In genomic region chr17:76672270-76672851, GRCh38 we compare ENCODE assay signal across 8 cellular contexts. TPM values are rescaled to one million over a fixed set of nuclear protein-coding genes. Genes with fewer than 3 reads are reported as not detected.
DNase-seq lines count a peak whose midpoint lies in the region; ATAC-seq and TF ChIP-seq lines count a peak whose summit lies in the region.

No MANE protein-coding gene starts in this region.

- H3K27me3 ChIP-seq in SK-N-SH (ENCODE audit: insufficient read depth) (no peaks in the 10 kb centered on the region), WERI-Rb-1 (ENCODE audit: insufficient read depth, low read depth, severe bottlenecking) (no peaks in the 10 kb centered on the region), iPS DF 6.9 (ENCODE audit: control insufficient read depth, insufficient read depth, low read length) (no peaks in the 10 kb centered on the region)

- TF ChIP-seq CTCF in SK-N-SH (IDR thresholded peaks at IDR 0.05) = no peak
- no peak for TF ChIP-seq CTCF in WERI-Rb-1 (IDR thresholded peaks at IDR 0.05; ENCODE audit: low read depth, low read length)

- H3K4me1 ChIP-seq in SK-N-SH (ENCODE audit: control insufficient read depth in 1 of 2, insufficient read depth in 2 of 2, low read depth in 1 of 2, low read length in 1 of 2) = peaks cover 0 to 33% of the 10 kb centered on the region in 2 experiments; a peak in 2 of 4 replicates
- peaks cover 2% of the 10 kb centered on the region; the same call in 1 of the 2 replicates for H3K4me1 ChIP-seq in iPS DF 6.9 (ENCODE audit: control insufficient read depth, insufficient read depth, low read length)

- H3K27ac ChIP-seq in SK-N-SH (ENCODE audit: low read depth in 2 of 2, low read length in 1 of 2) (peak overlapping the region; percentile 59 to 94; a peak in 3 of 4 replicates), WERI-Rb-1 (peak overlapping the region; percentile 86), iPS DF 6.9 (ENCODE audit: low read length) (no peak overlapping the region)

- peaks cover 12% of the 10 kb centered on the region for H3F3A ChIP-seq in SK-N-SH (replicated peaks; ENCODE audit: insufficient read depth)

- peaks cover 4% of the 10 kb centered on the region for H3K9me3 Mint-ChIP-seq in stimulated activated memory B cell treated with anti-CD40 and anti-IgM and Interleukin-4, amounts not matched to agents 10 μg/mL and 1 μg/mL and 100 μg/mL, for 72 hours

- POLR2A ChIA-PET in SK-N-SH (lab: Yijun Ruan, JAX) = interaction anchor here (0.6 to 1.6 kb wide), 7 partner anchors 9 to 637 kb away, joined by 3 to 11 read pairs (median 4); no protein-coding TSS in a partner anchor

- no peaks in the 10 kb centered on the region for H3K36me3 Mint-ChIP-seq in stimulated activated memory B cell treated with anti-CD40 and anti-IgM and Interleukin-4, amounts not matched to agents 10 μg/mL and 1 μg/mL and 100 μg/mL, for 72 hours

- no peaks in the 10 kb centered on the region for H3K79me2 ChIP-seq in SK-N-SH (ENCODE audit: insufficient read depth)

- no peaks in the 10 kb centered on the region for H4K20me1 ChIP-seq in SK-N-SH (ENCODE audit: insufficient read depth)

- H3K27me3 Mint-ChIP-seq in stimulated activated memory B cell treated with anti-CD40 and anti-IgM and Interleukin-4, amounts not matched to agents 10 μg/mL and 1 μg/mL and 100 μg/mL, for 72 hours = peaks cover 12% of the 10 kb centered on the region

- no peaks in the 10 kb centered on the region for H3K9me2 ChIP-seq in SK-N-SH

- H3K4me3 Mint-ChIP-seq in stimulated activated memory B cell treated with anti-CD40 and anti-IgM and Interleukin-4, amounts not matched to agents 10 μg/mL and 1 μg/mL and 100 μg/mL, for 72 hours = peak overlapping the region; percentile 85

- ATAC-seq in SK-N-SH treated with all-trans-retinoic acid at 6 μM for 48 hours = no peak
- ATAC-seq in stimulated activated memory B cell treated with anti-CD40 and anti-IgM and Interleukin-4, amounts not matched to agents 10 μg/mL and 1 μg/mL and 100 μg/mL, for 72 hours = no peak

- TF ChIP-seq EP300 in SK-N-SH (IDR thresholded peaks at IDR 0.05; ENCODE audit: borderline replicate concordance in 1 of 2, low read depth in 1 of 2, low read length in 1 of 2) = no peak

- no peak for TF ChIP-seq RAD21 in SK-N-SH (IDR thresholded peaks at IDR 0.05; ENCODE audit: low read length)

- 53% methylated on average over 13 of the region's 13 CpGs for WGBS in SK-N-SH (ENCODE audit: low lambda C conversion rate)
- no CpG with 5 or more reads among the region's 13 CpGs for WGBS in iPS DF 6.9 (ENCODE audit: insufficient coverage, insufficient read length)

- H3K36me3 ChIP-seq in SK-N-SH (replicated peaks in 1 of 2; ENCODE audit: control insufficient read depth in 1 of 2, insufficient read depth in 2 of 2, low read length in 1 of 2) = peaks cover 5 to 9% of the 10 kb centered on the region in 2 experiments
- peaks cover 12% of the 10 kb centered on the region for H3K36me3 ChIP-seq in WERI-Rb-1
- no peaks in the 10 kb centered on the region for H3K36me3 ChIP-seq in iPS DF 6.9 (ENCODE audit: control insufficient read depth, insufficient read depth, low read length)

- no peaks in the 10 kb centered on the region for H3K9me3 ChIP-seq in SK-N-SH
- H3K9me3 ChIP-seq in WERI-Rb-1 (ENCODE audit: severe bottlenecking) = no peaks in the 10 kb centered on the region
- no peaks in the 10 kb centered on the region for H3K9me3 ChIP-seq in iPS DF 6.9 (ENCODE audit: control insufficient read depth, insufficient read depth, low read length)

- peak overlapping the region; percentile 69 to 70 for H3K4me3 ChIP-seq in SK-N-SH (ENCODE audit: low read depth in 2 of 2, low read length in 1 of 2)
- peak overlapping the region; percentile 98 for H3K4me3 ChIP-seq in WERI-Rb-1 (ENCODE audit: low read depth, low read length)
- H3K4me3 ChIP-seq in iPS DF 6.9 (ENCODE audit: low read length) = peak overlapping the region; percentile 78; the same call in 1 of the 2 replicates

- peak overlapping the region; percentile 77 for H3K4me2 ChIP-seq in SK-N-SH

- no peak for DNase-seq in SK-N-SH
- no peak for DNase-seq in WERI-Rb-1
- no peak for DNase-seq in iPS DF 6.9 (ENCODE audit: low read depth, low spot score)
- DNase-seq in kidney tubule cell (ENCODE audit: low spot score) = no peak
- no peak for DNase-seq in NCI-H2107 (lab: John Stamatoyannopoulos, UW)
- no peak for DNase-seq in NCI-H1436 treated with DMSO at 0.1 percent for 48 hours (lab: John Stamatoyannopoulos, UW)

- H2AFZ ChIP-seq in SK-N-SH (ENCODE audit: low read depth) = peak overlapping the region; percentile 77

- H3K4me1 Mint-ChIP-seq in stimulated activated memory B cell treated with anti-CD40 and anti-IgM and Interleukin-4, amounts not matched to agents 10 μg/mL and 1 μg/mL and 100 μg/mL, for 72 hours = peaks cover 22% of the 10 kb centered on the region

- CTCF ChIA-PET in SK-N-SH (lab: Yijun Ruan, JAX) = interaction anchor here (0.7 to 4.2 kb wide), 13 partner anchors 9 to 149 kb away, joined by 3 to 42 read pairs (median 5); no protein-coding TSS in a partner anchor

- H3K27ac Mint-ChIP-seq in stimulated activated memory B cell treated with anti-CD40 and anti-IgM and Interleukin-4, amounts not matched to agents 10 μg/mL and 1 μg/mL and 100 μg/mL, for 72 hours = peak overlapping the region; percentile 87

- peak overlapping the region; percentile 76 for H3K9ac ChIP-seq in SK-N-SH

TF ChIP-seq in SK-N-SH, 30 proteins besides CTCF, POLR2A, EP300 and RAD21:
- no peak for TF ChIP-seq FOSL2 (IDR thresholded peaks at IDR 0.05; ENCODE audit: borderline replicate concordance, low read depth)
- 0 out of 2 replicates have a peak, but pooled peaks have one; percentile 23 for TF ChIP-seq ELF1 (IDR thresholded peaks at IDR 0.05)
TF ChIP-seq in SK-N-SH: peak in this region for 1.

TF ChIP-seq in SK-N-SH treated with all-trans-retinoic acid at 6 μM for 48 hours, 23 proteins besides CTCF, POLR2A, EP300 and RAD21 (continues in another document):
- TF ChIP-seq PPARA (CRISPR knock-in tag; IDR thresholded peaks at IDR 0.05; ENCODE audit: borderline replicate concordance) (no peak), TSHZ2 (CRISPR knock-in tag; IDR thresholded peaks at IDR 0.05) (no peak), SNAI2 (CRISPR knock-in tag; IDR thresholded peaks at IDR 0.05) (no peak), GLIS3 (CRISPR knock-in tag; IDR thresholded peaks at IDR 0.05) (no peak), CREB5 (CRISPR knock-in tag; IDR thresholded peaks at IDR 0.05; ENCODE audit: low read depth) (no peak), OSR1 (CRISPR knock-in tag; IDR thresholded peaks at IDR 0.05) (no peak), ZNF565 (CRISPR knock-in tag; conservative IDR thresholded peaks at IDR 0.05; ENCODE audit: low read depth) (no peak), CSDC2 (CRISPR knock-in tag; IDR thresholded peaks at IDR 0.05) (no peak), TCF4 (CRISPR knock-in tag; IDR thresholded peaks at IDR 0.05; ENCODE audit: borderline replicate concordance) (no peak), BACH2 (CRISPR knock-in tag; IDR thresholded peaks at IDR 0.05; ENCODE audit: borderline replicate concordance) (no peak), ESRRG (CRISPR knock-in tag; IDR thresholded peaks at IDR 0.05) (no peak), ISL1 (CRISPR knock-in tag; IDR thresholded peaks at IDR 0.05) (no peak), RARB (CRISPR knock-in tag; IDR thresholded peaks at IDR 0.05) (no peak), ARNTL (CRISPR knock-in tag; IDR thresholded peaks at IDR 0.05; ENCODE audit: borderline replicate concordance, low read depth) (no peak)

RNA-seq across cellular contexts. Expression of gene ST6GALNAC1, which starts 28.8 kb away (rescaled TPM):
- polyA plus RNA-seq in SK-N-SH (2012; rRNA removed) = not detected in 2 replicates
- polyA plus RNA-seq in SK-N-SH (2012; cell fraction: cytosol; rRNA removed) = not detected in 2 replicates
- 0.11 TPM in 1 of 2 replicates, not detected in the other for polyA plus RNA-seq in SK-N-SH (2012; cell fraction: nucleus; rRNA removed)

RNA-seq across cellular contexts. Expression of gene MXRA7, which starts 38.4 kb away (rescaled TPM):
- 154 and 187 TPM in 2 replicates for polyA plus RNA-seq in SK-N-SH (2012; rRNA removed)
- polyA plus RNA-seq in SK-N-SH (2012; cell fraction: cytosol; rRNA removed) = 223 and 232 TPM in 2 replicates
- polyA plus RNA-seq in SK-N-SH (2012; cell fraction: nucleus; rRNA removed) = 55.0 and 81.5 TPM in 2 replicates

RNA-seq across cellular contexts. Expression of gene JMJD6, which starts 54.0 kb away (rescaled TPM):
- 20.1 and 23.3 TPM in 2 replicates for polyA plus RNA-seq in SK-N-SH (2012; rRNA removed)
- 15.2 and 15.7 TPM in 2 replicates for polyA plus RNA-seq in SK-N-SH (2012; cell fraction: cytosol; rRNA removed)
- 60.2 and 109 TPM in 2 replicates for polyA plus RNA-seq in SK-N-SH (2012; cell fraction: nucleus; rRNA removed)

RNA-seq across cellular contexts. Expression of gene METTL23, which starts 54.3 kb away (rescaled TPM):
- 75.9 and 96.8 TPM in 2 replicates for polyA plus RNA-seq in SK-N-SH (2012; rRNA removed)
- 87.6 and 89.2 TPM in 2 replicates for polyA plus RNA-seq in SK-N-SH (2012; cell fraction: cytosol; rRNA removed)
- 80.8 and 107 TPM in 2 replicates for polyA plus RNA-seq in SK-N-SH (2012; cell fraction: nucleus; rRNA removed)
